In the genomic region with DNA sequence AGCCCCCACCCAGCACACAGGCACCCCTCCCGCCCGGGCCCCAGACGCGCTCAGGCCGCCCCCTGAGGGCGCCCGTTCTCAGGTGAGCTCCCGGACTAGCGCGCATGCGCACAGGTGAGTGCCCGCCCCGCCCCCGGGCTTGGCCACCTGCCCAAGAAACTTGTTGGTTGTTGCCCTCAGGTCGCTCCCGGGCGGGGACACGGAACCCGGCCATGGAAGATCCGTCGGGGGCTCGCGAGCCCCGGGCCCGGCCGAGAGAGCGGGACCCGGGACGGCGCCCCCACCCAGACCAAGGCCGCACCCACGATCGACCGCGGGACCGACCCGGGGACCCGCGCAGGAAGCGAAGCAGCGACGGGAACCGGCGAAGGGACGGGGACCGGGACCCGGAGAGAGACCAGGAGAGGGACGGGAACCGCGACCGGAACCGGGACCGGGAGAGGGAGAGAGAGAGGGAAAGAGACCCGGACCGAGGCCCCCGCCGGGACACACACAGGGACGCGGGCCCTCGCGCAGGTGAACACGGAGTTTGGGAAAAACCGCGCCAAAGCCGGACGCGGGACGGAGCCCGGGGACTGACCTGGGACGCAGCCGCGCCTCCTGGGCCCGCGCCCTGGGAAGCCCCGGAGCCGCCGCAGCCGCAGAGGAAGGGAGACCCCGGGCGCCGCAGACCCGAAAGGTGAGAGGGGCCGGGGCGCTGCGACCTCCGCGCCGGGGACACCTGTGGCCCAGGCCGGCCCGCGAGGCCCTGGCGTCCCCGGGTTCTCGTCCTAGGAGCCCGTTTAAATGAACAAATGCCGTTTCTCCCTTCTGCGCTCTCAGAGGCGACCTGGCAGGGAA, we compare ENCODE assay signal across 8 cellular contexts. TPM values are rescaled to one million over a fixed set of nuclear protein-coding genes. Genes with fewer than 3 reads are reported as not detected.
A peak's percentile ranks its signal among the peaks of the same experiment; 100 is the strongest.
DNase-seq lines count a peak whose midpoint lies in the region; ATAC-seq and TF ChIP-seq lines count a peak whose summit lies in the region.

A gene with protein sequence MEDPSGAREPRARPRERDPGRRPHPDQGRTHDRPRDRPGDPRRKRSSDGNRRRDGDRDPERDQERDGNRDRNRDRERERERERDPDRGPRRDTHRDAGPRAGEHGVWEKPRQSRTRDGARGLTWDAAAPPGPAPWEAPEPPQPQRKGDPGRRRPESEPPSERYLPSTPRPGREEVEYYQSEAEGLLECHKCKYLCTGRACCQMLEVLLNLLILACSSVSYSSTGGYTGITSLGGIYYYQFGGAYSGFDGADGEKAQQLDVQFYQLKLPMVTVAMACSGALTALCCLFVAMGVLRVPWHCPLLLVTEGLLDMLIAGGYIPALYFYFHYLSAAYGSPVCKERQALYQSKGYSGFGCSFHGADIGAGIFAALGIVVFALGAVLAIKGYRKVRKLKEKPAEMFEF (plus strand): TSS at position 167 of the 840 bp plus-strand sequence. CDS start 46 bp downstream, at position 213.

- H3K36me3 ChIP-seq in HAP-1 (replicated peaks) (no peaks in the 10 kb centered on the region), endodermal cell (ENCODE audit: control insufficient read depth, insufficient read depth, low read length) (no peaks in the 10 kb centered on the region)

- H3K4me1 Mint-ChIP-seq in activated B cell treated with CpG ODN at 0.5 μM for 24 hours = peaks cover 12% of the 10 kb centered on the region
- peaks cover 6% of the 10 kb centered on the region for H3K4me1 Mint-ChIP-seq in endodermal cell
- peaks cover 22% of the 10 kb centered on the region for H3K4me1 Mint-ChIP-seq in nephron

- POLR2A ChIA-PET in activated B cell treated with CpG ODN at 0.5 μM for 24 hours (lab: Charles Lee) = interaction anchor here (0.6 kb wide), 1 partner anchor 100 kb away, joined by 4 read pairs; no protein-coding TSS in a partner anchor

- TF ChIP-seq CTCF in activated B cell treated with CpG ODN at 0.5 μM for 24 hours (IDR thresholded peaks at IDR 0.05) (no peak), endodermal cell (conservative IDR thresholded peaks at IDR 0.05) (peak; percentile 49), nephron (IDR thresholded peaks at IDR 0.05; ENCODE audit: unreplicated experiment in 3 of 3) (no peak)

- DNase-seq in 8988T (peak; percentile 47), HAP-1 (ENCODE audit: low spot score in 2 of 2) (peak in 1 of 2 experiments; percentile 56), activated B cell treated with CpG ODN at 0.5 μM for 24 hours (peak; percentile 21), endodermal cell (peak; percentile 97), GM19238 (ENCODE audit: insufficient read length, low spot score) (no peak), middle frontal gyrus (ENCODE audit: extremely low spot score, low spot score) (no peak)

- H3K9me3 ChIP-seq in HAP-1 (no peaks in the 10 kb centered on the region), endodermal cell (ENCODE audit: control insufficient read depth, low read length) (no peaks in the 10 kb centered on the region)

- in situ Hi-C loops in HAP-1 (cut with MboI; ENCODE audit: low sequenced_read_pairs) = no loop called here

- H3K9me3 Mint-ChIP-seq in activated B cell treated with CpG ODN at 0.5 μM for 24 hours (no peaks in the 10 kb centered on the region), endodermal cell (no peaks in the 10 kb centered on the region), nephron (peaks cover 3% of the 10 kb centered on the region)

- CTCF ChIA-PET in activated B cell treated with CpG ODN at 0.5 μM for 24 hours (lab: Charles Lee) = no interaction called here

- 2% methylated on average over 35 to 98 of the region's 98 CpGs for WGBS in endodermal cell (ENCODE audit: insufficient coverage in 1 of 2, insufficient read length in 1 of 2), 2 experiments

- intact Hi-C loops in activated B cell treated with CpG ODN at 0.5 μM for 24 hours (cut with micrococcal nuclease) = no loop called here

- no peak within 1 kb of the TSS for H3K9ac ChIP-seq in endodermal cell (ENCODE audit: extremely low read depth, low read length, poor library complexity, severe bottlenecking)

- H3K36me3 Mint-ChIP-seq in activated B cell treated with CpG ODN at 0.5 μM for 24 hours (ENCODE audit: low read depth) (no peaks in the 10 kb centered on the region), endodermal cell (ENCODE audit: low read depth) (peaks cover 19% of the 10 kb centered on the region), nephron (ENCODE audit: low read depth) (peaks cover 3% of the 10 kb centered on the region)

- peak within 1 kb of the TSS; percentile 58 for H3K4me3 Mint-ChIP-seq in activated B cell treated with CpG ODN at 0.5 μM for 24 hours
- peak within 1 kb of the TSS; percentile 73 for H3K4me3 Mint-ChIP-seq in endodermal cell
- H3K4me3 Mint-ChIP-seq in nephron = peak within 1 kb of the TSS; percentile 72 to 83 (median 74)

- peak; percentile 42 for ATAC-seq in activated B cell treated with CpG ODN at 0.5 μM for 24 hours (ENCODE audit: low read depth)
- ATAC-seq in GM18867 (IDR thresholded peaks at IDR 0.05; ENCODE audit: unreplicated experiment) = no peak

- H3K4me3 ChIP-seq in HAP-1 = peak within 1 kb of the TSS; percentile 48
- peak within 1 kb of the TSS; percentile 77 for H3K4me3 ChIP-seq in endodermal cell (ENCODE audit: low read length)

- H3K27me3 ChIP-seq in HAP-1 (ENCODE audit: low read depth) (0 out of 2 replicates have a peak, but pooled peaks cover 6% of the 10 kb centered on the region), endodermal cell (ENCODE audit: control insufficient read depth, insufficient read depth, low read length, poor library complexity, severe bottlenecking) (peaks cover 44% of the 10 kb centered on the region)

- no peak within 1 kb of the TSS for H3K27ac ChIP-seq in endodermal cell (ENCODE audit: low read depth, low read length)

- H3K4me1 ChIP-seq in HAP-1 (peaks cover 6% of the 10 kb centered on the region), endodermal cell (ENCODE audit: control insufficient read depth, insufficient read depth, low read length) (no peaks in the 10 kb centered on the region)

- H3K27ac Mint-ChIP-seq in activated B cell treated with CpG ODN at 0.5 μM for 24 hours (no peak within 1 kb of the TSS), endodermal cell (no peak within 1 kb of the TSS), nephron (no peak within 1 kb of the TSS)

- peaks cover 2% of the 10 kb centered on the region for H3K27me3 Mint-ChIP-seq in activated B cell treated with CpG ODN at 0.5 μM for 24 hours
- peaks cover under 1% of the 10 kb centered on the region for H3K27me3 Mint-ChIP-seq in endodermal cell (ENCODE audit: insufficient read depth)
- H3K27me3 Mint-ChIP-seq in nephron (ENCODE audit: low read depth) = peaks cover 39% of the 10 kb centered on the region

RNA-seq across cellular contexts. Expression of the gene that starts here (rescaled TPM):
- not detected in 2 replicates for total RNA-seq in activated B cell treated with CpG ODN at 0.5 μM for 24 hours
- 10 to 100 TPM; 17.6 to 21.8 TPM for total RNA-seq in endodermal cell
- polyA plus RNA-seq in endodermal cell (2013, experiment 1 of 2) = 1.5 TPM
- polyA plus RNA-seq in endodermal cell (2013, experiment 2 of 2) = 1.2 TPM

Comparison
In these comparisons a context has a peak if more than half of its experiments do, and no peak if none do; other contexts are left out.
1. RNA of the gene that starts here (total RNA-seq): 17.6 to 21.8 TPM in endodermal cell; not detected in activated B cell treated with CpG ODN at 0.5 μM for 24 hours; every median in the first group is over 10 times any median in the second.
2. Peak in DNase-seq and ATAC-seq in activated B cell treated with CpG ODN at 0.5 μM for 24 hours; RNA of the gene not detected or under 1 TPM.
3. DNase-seq: peak in 8988T (single experiment) and endodermal cell (single experiment); none in GM19238 (single experiment) and middle frontal gyrus (single experiment).
4. Peak in every context shown above with its lines, with median percentiles within 50 percentile points of each other: H3K4me3 Mint-ChIP-seq.